Comparison of ENCODE assay signal across 8 cellular contexts in genomic region chr19:13839193-13839937, GRCh38. TPM values are rescaled to one million over a fixed set of nuclear protein-coding genes. Genes with fewer than 3 reads are reported as not detected.
A peak's percentile ranks its signal among the peaks of the same experiment; 100 is the strongest.
DNase-seq lines count a peak whose midpoint lies in the region; ATAC-seq and TF ChIP-seq lines count a peak whose summit lies in the region.

No MANE protein-coding gene starts in this region.

- H3K36me3 Mint-ChIP-seq in activated CD4-positive, alpha-beta memory T cell treated with anti-CD3 and anti-CD28 coated beads, Interleukin-2, amount 10 ng/mL, durations not matched to agents 7 days and 5 days (ENCODE audit: low read depth) = peaks cover 55% of the 10 kb centered on the region

- ATAC-seq in GM21717 (IDR thresholded peaks at IDR 0.05; ENCODE audit: unreplicated experiment) (peak; percentile 27), mucosa of descending colon (peak; percentile 44)

- no peaks in the 10 kb centered on the region for H3K9me3 Mint-ChIP-seq in activated CD4-positive, alpha-beta memory T cell treated with anti-CD3 and anti-CD28 coated beads, Interleukin-2, amount 10 ng/mL, durations not matched to agents 7 days and 5 days

- H3K9me3 ChIP-seq in mucosa of descending colon = no peaks in the 10 kb centered on the region

- no peaks in the 10 kb centered on the region for H3K27me3 Mint-ChIP-seq in activated CD4-positive, alpha-beta memory T cell treated with anti-CD3 and anti-CD28 coated beads, Interleukin-2, amount 10 ng/mL, durations not matched to agents 7 days and 5 days

- H3K4me1 ChIP-seq in mucosa of descending colon (ENCODE audit: low read depth) = peaks cover 48% of the 10 kb centered on the region

- peak; percentile 26 for DNase-seq in COLO668 (lab: John Stamatoyannopoulos, UW; ENCODE audit: unreplicated experiment)
- DNase-seq in NCI-H2227 treated with DMSO at 0.1 percent for 48 hours (lab: John Stamatoyannopoulos, UW) = peak; percentile 55
- DNase-seq in activated CD4-positive, alpha-beta memory T cell treated with anti-CD3 and anti-CD28 coated beads, Interleukin-2, amount 10 ng/mL, durations not matched to agents 7 days and 5 days = peak; percentile 89
- peak; percentile 58 for DNase-seq in ecto neural progenitor cell (ENCODE audit: low spot score)
- peak; percentile 85 to 94 (median 90) for DNase-seq in mucosa of descending colon
- DNase-seq in stimulated activated CD8-positive, alpha-beta memory T cell treated with anti-CD3 and anti-CD28 coated beads, Interleukin-7, amount 100 ng/mL, for 4 hours (ENCODE audit: low read depth in 2 of 2) = peak; percentile 90 to 92
- DNase-seq in NCI-H1092 treated with DMSO at 0.1 percent for 48 hours (lab: John Stamatoyannopoulos, UW) = no peak

- POLR2A ChIA-PET in activated CD4-positive, alpha-beta memory T cell treated with anti-CD3 and anti-CD28 coated beads, Interleukin-2, amount 10 ng/mL, durations not matched to agents 7 days and 5 days (lab: Charles Lee) = interaction anchor here (1.0 to 4.8 kb wide), 17 partner anchors 8 to 685 kb away, joined by 3 to 37 read pairs (median 5); partner anchors contain the start of genes ADGRE5, C19orf53 and ZSWIM4

- no peak for TF ChIP-seq CTCF in mucosa of descending colon (IDR thresholded peaks at IDR 0.05)

- H3K4me3 ChIP-seq in mucosa of descending colon = peak overlapping the region; percentile 11

- CTCF ChIA-PET in activated CD4-positive, alpha-beta memory T cell treated with anti-CD3 and anti-CD28 coated beads, Interleukin-2, amount 10 ng/mL, durations not matched to agents 7 days and 5 days (lab: Charles Lee) = interaction anchor here (0.6 to 3.9 kb wide), 7 partner anchors 8 to 872 kb away, joined by 3 to 19 read pairs (median 3); a partner anchor contains a TSS

- H3K36me3 ChIP-seq in mucosa of descending colon (ENCODE audit: low read depth) = no peaks in the 10 kb centered on the region

- peak overlapping the region; percentile 87 for H3K27ac Mint-ChIP-seq in activated CD4-positive, alpha-beta memory T cell treated with anti-CD3 and anti-CD28 coated beads, Interleukin-2, amount 10 ng/mL, durations not matched to agents 7 days and 5 days

- intact Hi-C loops in mucosa of descending colon (cut with DNase I, micrococcal nuclease) = no loop called here

- peaks cover 49% of the 10 kb centered on the region for H3K4me1 Mint-ChIP-seq in activated CD4-positive, alpha-beta memory T cell treated with anti-CD3 and anti-CD28 coated beads, Interleukin-2, amount 10 ng/mL, durations not matched to agents 7 days and 5 days

- H3K4me3 Mint-ChIP-seq in activated CD4-positive, alpha-beta memory T cell treated with anti-CD3 and anti-CD28 coated beads, Interleukin-2, amount 10 ng/mL, durations not matched to agents 7 days and 5 days = peak overlapping the region; percentile 98

RNA-seq across cellular contexts. Expression of gene NANOS3, which starts 37.6 kb away (rescaled TPM):
- total RNA-seq in activated CD4-positive, alpha-beta memory T cell treated with anti-CD3 and anti-CD28 coated beads, Interleukin-2, amount 10 ng/mL, durations not matched to agents 7 days and 5 days = under 1 TPM; 0.65 to 0.95 TPM
- total RNA-seq in mucosa of descending colon = 1 to 10 TPM in 1 of 3 donors, not detected in 2; 1.5 TPM

RNA-seq across cellular contexts. Expression of gene ZSWIM4, which starts 44.1 kb away (rescaled TPM):
- total RNA-seq in activated CD4-positive, alpha-beta memory T cell treated with anti-CD3 and anti-CD28 coated beads, Interleukin-2, amount 10 ng/mL, durations not matched to agents 7 days and 5 days = 10 to 100 TPM; 10.1 to 10.4 TPM
- total RNA-seq in mucosa of descending colon = 1 to 10 TPM; 4.1 to 4.6 (median 4.1) TPM
